2 cellular contexts compared by ENCODE assay signal in the genomic region with DNA sequence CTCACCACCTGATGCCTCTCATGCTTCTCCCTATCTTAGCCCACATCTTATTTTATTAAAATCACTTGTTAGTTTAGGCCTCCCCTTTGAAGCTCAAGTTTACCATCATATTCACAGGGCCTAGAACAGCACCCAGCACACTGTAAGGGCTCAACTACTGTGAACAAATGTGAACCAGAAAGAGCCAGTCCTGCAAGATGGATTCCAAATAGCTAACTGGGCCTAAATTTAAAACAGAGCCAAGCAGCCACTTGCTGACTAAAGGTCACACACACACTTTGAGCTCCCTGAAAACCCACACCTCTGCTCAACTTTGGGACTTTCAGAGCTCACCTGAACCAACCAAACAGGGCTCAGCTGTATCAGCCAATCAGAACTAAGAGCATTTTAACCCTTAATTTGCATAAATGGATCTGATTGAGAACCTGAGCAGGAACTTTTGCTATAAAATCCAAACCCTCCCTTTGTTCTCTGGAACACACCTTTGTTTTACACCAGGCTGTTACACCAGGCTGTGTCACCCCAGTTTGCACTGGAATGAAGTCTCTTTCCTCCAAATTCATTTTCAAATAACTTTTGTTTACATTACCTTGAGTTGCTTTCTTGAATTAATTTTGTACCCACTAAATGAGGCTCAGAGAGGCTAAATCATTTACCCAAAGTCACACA.
TF ChIP-seq lines count a peak whose summit lies in the region.

No MANE protein-coding gene starts in this region.

TF ChIP-seq in GM23338, 12 proteins besides CTCF, POLR2A, EP300 and RAD21 (continues in another document):
- TF ChIP-seq EZH2 (IDR thresholded peaks at IDR 0.05; ENCODE audit: low read depth, unreplicated experiment) (no peak), ZNF114 (CRISPR knock-in tag; IDR thresholded peaks at IDR 0.05) (no peak), ZNF331 (CRISPR knock-in tag; IDR thresholded peaks at IDR 0.05; ENCODE audit: low read depth) (no peak), NANOG (IDR thresholded peaks at IDR 0.05; ENCODE audit: borderline replicate concordance) (no peak), JUNB (IDR thresholded peaks at IDR 0.05; ENCODE audit: unreplicated experiment) (no peak), EZH2phosphoT487 (IDR thresholded peaks at IDR 0.05; ENCODE audit: unreplicated experiment) (no peak), CREB1 (CRISPR knock-in tag; IDR thresholded peaks at IDR 0.05; ENCODE audit: low read depth) (no peak)
- TF ChIP-seq, protein P1, sequence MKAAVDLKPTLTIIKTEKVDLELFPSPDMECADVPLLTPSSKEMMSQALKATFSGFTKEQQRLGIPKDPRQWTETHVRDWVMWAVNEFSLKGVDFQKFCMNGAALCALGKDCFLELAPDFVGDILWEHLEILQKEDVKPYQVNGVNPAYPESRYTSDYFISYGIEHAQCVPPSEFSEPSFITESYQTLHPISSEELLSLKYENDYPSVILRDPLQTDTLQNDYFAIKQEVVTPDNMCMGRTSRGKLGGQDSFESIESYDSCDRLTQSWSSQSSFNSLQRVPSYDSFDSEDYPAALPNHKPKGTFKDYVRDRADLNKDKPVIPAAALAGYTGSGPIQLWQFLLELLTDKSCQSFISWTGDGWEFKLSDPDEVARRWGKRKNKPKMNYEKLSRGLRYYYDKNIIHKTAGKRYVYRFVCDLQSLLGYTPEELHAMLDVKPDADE (IDR thresholded peaks at IDR 0.05), result no peak
- TF ChIP-seq, protein P2, sequence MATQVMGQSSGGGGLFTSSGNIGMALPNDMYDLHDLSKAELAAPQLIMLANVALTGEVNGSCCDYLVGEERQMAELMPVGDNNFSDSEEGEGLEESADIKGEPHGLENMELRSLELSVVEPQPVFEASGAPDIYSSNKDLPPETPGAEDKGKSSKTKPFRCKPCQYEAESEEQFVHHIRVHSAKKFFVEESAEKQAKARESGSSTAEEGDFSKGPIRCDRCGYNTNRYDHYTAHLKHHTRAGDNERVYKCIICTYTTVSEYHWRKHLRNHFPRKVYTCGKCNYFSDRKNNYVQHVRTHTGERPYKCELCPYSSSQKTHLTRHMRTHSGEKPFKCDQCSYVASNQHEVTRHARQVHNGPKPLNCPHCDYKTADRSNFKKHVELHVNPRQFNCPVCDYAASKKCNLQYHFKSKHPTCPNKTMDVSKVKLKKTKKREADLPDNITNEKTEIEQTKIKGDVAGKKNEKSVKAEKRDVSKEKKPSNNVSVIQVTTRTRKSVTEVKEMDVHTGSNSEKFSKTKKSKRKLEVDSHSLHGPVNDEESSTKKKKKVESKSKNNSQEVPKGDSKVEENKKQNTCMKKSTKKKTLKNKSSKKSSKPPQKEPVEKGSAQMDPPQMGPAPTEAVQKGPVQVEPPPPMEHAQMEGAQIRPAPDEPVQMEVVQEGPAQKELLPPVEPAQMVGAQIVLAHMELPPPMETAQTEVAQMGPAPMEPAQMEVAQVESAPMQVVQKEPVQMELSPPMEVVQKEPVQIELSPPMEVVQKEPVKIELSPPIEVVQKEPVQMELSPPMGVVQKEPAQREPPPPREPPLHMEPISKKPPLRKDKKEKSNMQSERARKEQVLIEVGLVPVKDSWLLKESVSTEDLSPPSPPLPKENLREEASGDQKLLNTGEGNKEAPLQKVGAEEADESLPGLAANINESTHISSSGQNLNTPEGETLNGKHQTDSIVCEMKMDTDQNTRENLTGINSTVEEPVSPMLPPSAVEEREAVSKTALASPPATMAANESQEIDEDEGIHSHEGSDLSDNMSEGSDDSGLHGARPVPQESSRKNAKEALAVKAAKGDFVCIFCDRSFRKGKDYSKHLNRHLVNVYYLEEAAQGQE (IDR thresholded peaks at IDR 0.05; ENCODE audit: unreplicated experiment), result no peak

TF ChIP-seq in H1, 55 proteins besides CTCF, POLR2A, EP300 and RAD21:
- TF ChIP-seq SP2 (IDR thresholded peaks at IDR 0.05; ENCODE audit: low read length) (no peak), SP1 (IDR thresholded peaks at IDR 0.05; ENCODE audit: low read depth, low read length) (no peak), SP4 (IDR thresholded peaks at IDR 0.05; ENCODE audit: low read length) (no peak), SAP30 (IDR thresholded peaks at IDR 0.05; ENCODE audit: insufficient read depth, insufficient replicate concordance, low read length) (no peak), RBBP5 (IDR thresholded peaks at IDR 0.05; ENCODE audit: borderline replicate concordance, low read depth, low read length) (no peak), CHD2 (IDR thresholded peaks at IDR 0.05; ENCODE audit: low read length) (no peak), POU5F1 (IDR thresholded peaks at IDR 0.05; ENCODE audit: low read depth, low read length) (no peak), CEBPB (IDR thresholded peaks at IDR 0.05; ENCODE audit: low read depth, low read length) (no peak), KDM4A (IDR thresholded peaks at IDR 0.05; ENCODE audit: low read depth, low read length, severe bottlenecking) (no peak), NANOG (IDR thresholded peaks at IDR 0.05; ENCODE audit: insufficient read depth, low read depth, low read length, poor library complexity, severe bottlenecking) (no peak), TAF1 (IDR thresholded peaks at IDR 0.05; ENCODE audit: low read depth, low read length) (no peak)
- TF ChIP-seq, protein P3, sequence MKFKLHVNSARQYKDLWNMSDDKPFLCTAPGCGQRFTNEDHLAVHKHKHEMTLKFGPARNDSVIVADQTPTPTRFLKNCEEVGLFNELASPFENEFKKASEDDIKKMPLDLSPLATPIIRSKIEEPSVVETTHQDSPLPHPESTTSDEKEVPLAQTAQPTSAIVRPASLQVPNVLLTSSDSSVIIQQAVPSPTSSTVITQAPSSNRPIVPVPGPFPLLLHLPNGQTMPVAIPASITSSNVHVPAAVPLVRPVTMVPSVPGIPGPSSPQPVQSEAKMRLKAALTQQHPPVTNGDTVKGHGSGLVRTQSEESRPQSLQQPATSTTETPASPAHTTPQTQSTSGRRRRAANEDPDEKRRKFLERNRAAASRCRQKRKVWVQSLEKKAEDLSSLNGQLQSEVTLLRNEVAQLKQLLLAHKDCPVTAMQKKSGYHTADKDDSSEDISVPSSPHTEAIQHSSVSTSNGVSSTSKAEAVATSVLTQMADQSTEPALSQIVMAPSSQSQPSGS (IDR thresholded peaks at IDR 0.05; ENCODE audit: low read length), result no peak
- TF ChIP-seq, protein P4, sequence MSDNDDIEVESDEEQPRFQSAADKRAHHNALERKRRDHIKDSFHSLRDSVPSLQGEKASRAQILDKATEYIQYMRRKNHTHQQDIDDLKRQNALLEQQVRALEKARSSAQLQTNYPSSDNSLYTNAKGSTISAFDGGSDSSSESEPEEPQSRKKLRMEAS (IDR thresholded peaks at IDR 0.05), result no peak
